ENCODE assay signal across 2 cellular contexts in genomic region chr1:45380125-45380524, GRCh38.
TF ChIP-seq lines count a peak whose summit lies in the region.

No MANE protein-coding gene starts in this region.

TF ChIP-seq in GM12891, 5 proteins besides CTCF, POLR2A, EP300 and RAD21:
- TF ChIP-seq SPI1 (IDR thresholded peaks at IDR 0.05; ENCODE audit: low read depth, low read length) (peak; percentile 90), POU2F2 (IDR thresholded peaks at IDR 0.05; ENCODE audit: low read depth, low read length) (no peak)

TF ChIP-seq in GM12878, 131 proteins besides CTCF, POLR2A, EP300 and RAD21:
- TF ChIP-seq NFYA (IDR thresholded peaks at IDR 0.05; ENCODE audit: borderline replicate concordance, low read depth, low read length) (no peak), ZNF274 (IDR thresholded peaks at IDR 0.05; ENCODE audit: insufficient read depth, insufficient read length) (no peak), TCF7 (IDR thresholded peaks at IDR 0.05; ENCODE audit: borderline replicate concordance) (no peak), RUNX3 (IDR thresholded peaks at IDR 0.05; ENCODE audit: low read length) (peak; percentile 24; the same call in 1 of the 2 replicates), CBFB (IDR thresholded peaks at IDR 0.05; ENCODE audit: low read depth) (no peak), CEBPB (IDR thresholded peaks at IDR 0.05; ENCODE audit: borderline replicate concordance in 1 of 2, low read depth in 2 of 2, low read length in 2 of 2) (no peak), SPI1 (IDR thresholded peaks at IDR 0.05; ENCODE audit: borderline replicate concordance, insufficient read depth, low read depth, low read length) (peak; percentile 87; the same call in 1 of the 2 replicates), ETV6 (conservative IDR thresholded peaks at IDR 0.05 in 1 of 2, IDR thresholded peaks at IDR 0.05 in 1 of 2; ENCODE audit: borderline replicate concordance in 1 of 2, low read depth in 1 of 2) (no peak), BHLHE40 (IDR thresholded peaks at IDR 0.05; ENCODE audit: borderline replicate concordance in 1 of 2, low read depth in 2 of 2, low read length in 1 of 2) (no peak), NFIC (IDR thresholded peaks at IDR 0.05; ENCODE audit: low read depth, low read length) (no peak), PAX5 (IDR thresholded peaks at IDR 0.05; ENCODE audit: borderline replicate concordance, low read depth, low read length) (peak; percentile 73), SMAD5 (IDR thresholded peaks at IDR 0.05; ENCODE audit: low read depth) (no peak), PKNOX1 (IDR thresholded peaks at IDR 0.05) (no peak), CREM (IDR thresholded peaks at IDR 0.05; ENCODE audit: low read depth) (no peak), ZBED1 (IDR thresholded peaks at IDR 0.05; ENCODE audit: borderline replicate concordance) (no peak), ZNF207 (IDR thresholded peaks at IDR 0.05; ENCODE audit: borderline replicate concordance) (no peak), FOXM1 (IDR thresholded peaks at IDR 0.05; ENCODE audit: low read depth, low read length) (no peak), MAX (IDR thresholded peaks at IDR 0.05; ENCODE audit: low read depth, low read length) (no peak), SMARCA5 (IDR thresholded peaks at IDR 0.05) (no peak), NFXL1 (IDR thresholded peaks at IDR 0.05; ENCODE audit: borderline replicate concordance) (no peak), SKIL (IDR thresholded peaks at IDR 0.05; ENCODE audit: low read depth, poor library complexity, severe bottlenecking) (no peak), CBX3 (IDR thresholded peaks at IDR 0.05; ENCODE audit: borderline replicate concordance, low read depth) (no peak)
